In genomic region chr17:21010705-21011596, GRCh38 we compare ENCODE assay signal across 1 cellular context.
TF ChIP-seq lines count a peak whose summit lies in the region.

No MANE protein-coding gene starts in this region.

TF ChIP-seq in IMR-90, 13 proteins besides CTCF, POLR2A, EP300 and RAD21:
- no peak for TF ChIP-seq RFX5 (IDR thresholded peaks at IDR 0.05; ENCODE audit: low read depth, low read length)
- TF ChIP-seq ELK1 (IDR thresholded peaks at IDR 0.05; ENCODE audit: borderline replicate concordance, low read depth, low read length), result no peak
- TF ChIP-seq MXI1 (IDR thresholded peaks at IDR 0.05; ENCODE audit: borderline replicate concordance, low read depth, low read length), result no peak
- TF ChIP-seq FOS (IDR thresholded peaks at IDR 0.05; ENCODE audit: low read depth, low read length), result no peak
- no peak for TF ChIP-seq NFE2L2 (IDR thresholded peaks at IDR 0.05; ENCODE audit: low read depth, low read length)
- no peak for TF ChIP-seq RCOR1 (IDR thresholded peaks at IDR 0.05; ENCODE audit: insufficient replicate concordance, low read length)
- no peak for TF ChIP-seq MAFK (IDR thresholded peaks at IDR 0.05; ENCODE audit: low read depth, low read length)
- no peak for TF ChIP-seq CHD1 (IDR thresholded peaks at IDR 0.05; ENCODE audit: low read depth, low read length)
- TF ChIP-seq BHLHE40 (IDR thresholded peaks at IDR 0.05; ENCODE audit: low read depth, low read length), result no peak
- no peak for TF ChIP-seq CEBPB (IDR thresholded peaks at IDR 0.05; ENCODE audit: low read depth, low read length)
- TF ChIP-seq SMC3 (IDR thresholded peaks at IDR 0.05; ENCODE audit: low read depth, low read length), result no peak
- TF ChIP-seq USF2 (IDR thresholded peaks at IDR 0.05; ENCODE audit: low read depth, low read length), result no peak
- TF ChIP-seq MAZ (IDR thresholded peaks at IDR 0.05; ENCODE audit: borderline replicate concordance, low read depth, low read length), result no peak
